In the genomic region with DNA sequence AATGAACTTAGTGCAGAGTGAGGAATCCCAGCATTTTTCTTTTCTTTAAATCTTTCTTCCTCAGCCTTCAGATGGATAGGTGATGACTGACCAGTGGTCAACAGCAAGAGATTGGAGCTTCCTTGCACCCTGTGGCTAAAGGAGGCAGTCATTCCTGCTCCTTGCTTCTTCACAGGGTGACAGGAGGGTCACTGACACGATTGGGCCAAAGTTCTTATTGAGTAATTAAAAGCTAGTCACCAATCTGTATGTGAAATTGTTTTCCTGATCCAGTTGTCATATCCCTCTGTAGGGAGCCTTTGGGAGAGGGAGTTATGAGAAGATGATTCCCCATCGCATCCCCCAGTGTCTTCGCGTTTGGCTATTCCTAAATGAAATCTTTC, we compare ENCODE assay signal across 12 cellular contexts.
"Had no signal": no experiment of that assay in that cellular context is flagged by ENCODE, and none has a peak within 500 bp of the region (broad histone marks: within the 10 kb centered on the region; RNA-seq: fewer than 3 reads in every experiment).

No MANE protein-coding gene starts in this region.

- H3K27ac Mint-ChIP-seq: activated naive CD4-positive, alpha-beta T cell treated with anti-CD3 and anti-CD28 coated beads, Interleukin-2, amount 50 U/mL, for 72 hours had no signal

- H3K4me1 ChIP-seq: foreskin keratinocyte, lower lobe of right lung, transverse colon had no signal

- H3K4me3 ChIP-seq: lower lobe of right lung, transverse colon had no signal

- DNase-seq: activated CD4-positive, alpha-beta T cell treated with anti-CD3 and anti-CD28 coated beads, Interleukin-2, amount 50 U/mL, for 4 hours; activated CD4-positive, CD25-positive, alpha-beta regulatory T cell treated with anti-CD3 and anti-CD28 coated beads, Interleukin-2, amount 50 U/mL, for 72 hours; activated effector memory CD4-positive, alpha-beta T cell treated with anti-CD3 and anti-CD28 coated beads, Interleukin-2, amount 50 U/mL, for 16 hours; activated T-cell treated with anti-CD3 and anti-CD28 coated beads, Interleukin-2, amount 50 U/mL, for 24 hours; cortex of kidney; effector CD8-positive, alpha-beta T cell; lower lobe of right lung; midbrain; T-helper 9 cell; transverse colon had no signal

- H3K9me3 Mint-ChIP-seq: activated naive CD4-positive, alpha-beta T cell treated with anti-CD3 and anti-CD28 coated beads, Interleukin-2, amount 50 U/mL, for 72 hours had no signal

- H3K27me3 ChIP-seq: transverse colon had no signal

- H3K27ac ChIP-seq: foreskin keratinocyte, lower lobe of right lung, transverse colon had no signal

- H3K9me3 ChIP-seq: lower lobe of right lung, transverse colon had no signal

- H3K36me3 ChIP-seq: lower lobe of right lung, transverse colon had no signal
